In the genomic region with DNA sequence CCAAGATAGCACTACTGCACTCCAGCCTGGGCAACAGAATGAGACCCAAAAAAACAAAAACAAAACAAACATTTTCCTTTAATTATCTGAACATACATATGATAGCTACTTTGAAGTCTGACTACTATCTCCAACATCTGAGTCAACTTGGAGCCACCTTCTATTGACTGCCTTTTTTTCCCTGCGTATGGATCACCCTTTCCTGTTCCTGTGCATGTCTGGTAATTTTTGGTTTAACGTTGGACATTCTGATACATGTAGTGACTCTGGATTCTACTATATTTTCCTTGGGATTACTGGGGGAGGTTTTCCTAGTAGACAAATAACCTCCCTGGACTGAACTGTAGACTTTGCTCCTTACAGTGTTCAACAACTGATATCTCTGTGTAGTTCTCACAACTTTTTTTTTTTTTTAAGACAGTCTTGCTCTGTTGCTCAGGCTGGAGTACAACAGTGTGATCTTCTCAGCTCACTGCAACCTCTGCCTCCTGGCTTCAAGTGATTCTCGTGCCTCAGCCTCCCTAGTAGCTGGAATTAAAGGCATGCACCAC, we compare ENCODE assay signal across 19 cellular contexts.
A peak's percentile ranks its signal among the peaks of the same experiment; 100 is the strongest.
DNase-seq lines count a peak whose midpoint lies in the region; ATAC-seq and TF ChIP-seq lines count a peak whose summit lies in the region.
"Had no signal": no experiment of that assay in that cellular context is flagged by ENCODE, and none has a peak within 500 bp of the region (broad histone marks: within the 10 kb centered on the region; RNA-seq: fewer than 3 reads in every experiment).

No MANE protein-coding gene starts in this region.

- WGBS in mesenchymal stem cell: 97% methylated on average over 2 of the region's 3 CpGs

- H2AK5ac ChIP-seq in mesenchymal stem cell (ENCODE audit: low read length, severe bottlenecking): no peak overlapping the region

- H3K27me3 ChIP-seq in Caco-2 (replicated peaks; ENCODE audit: control insufficient read depth, insufficient read depth, low read length): no peaks in the 10 kb centered on the region
- H3K27me3 ChIP-seq in mesenchymal stem cell (ENCODE audit: control insufficient read depth in 1 of 2, insufficient read depth in 1 of 2, low read length in 2 of 2): no peaks in the 10 kb centered on the region
- H3K27me3 ChIP-seq: BLaER1 had no signal

- H3K27ac Mint-ChIP-seq in Caco-2 (ENCODE audit: unreplicated experiment): peak overlapping the region; percentile 77
- peak overlapping the region; percentile 48 for H3K27ac Mint-ChIP-seq in T-helper 17 cell
- no peak overlapping the region for H3K27ac Mint-ChIP-seq in activated T-helper 1 cell treated with anti-CD3 and anti-CD28 coated beads, Interleukin-12 subunit alpha, Interleukin-12 subunit beta, Interleukin-2, Interleukin-4 antibody, amounts not matched to agents 30 ng/mL and 10 ng/mL and 1 ng/mL, durations not matched to agents 14 hours and 24 hours and 36 hours

- H3K18ac ChIP-seq in mesenchymal stem cell (ENCODE audit: low read depth in 1 of 2, low read length in 2 of 2): no peak overlapping the region

- peaks cover 14% of the 10 kb centered on the region; the same call in 1 of the 2 replicates for H3K4me1 ChIP-seq in Caco-2
- no peaks in the 10 kb centered on the region for H3K4me1 ChIP-seq in mesenchymal stem cell (ENCODE audit: control insufficient read depth, insufficient read depth, low read depth, low read length)

- peaks cover 6% of the 10 kb centered on the region; the same call in 1 of the 2 replicates for H3K9me3 ChIP-seq in Caco-2
- H3K9me3 ChIP-seq in T-helper 17 cell (ENCODE audit: control insufficient read depth, low read length, poor library complexity, severe bottlenecking): no peaks in the 10 kb centered on the region
- H3K9me3 ChIP-seq in mesenchymal stem cell (ENCODE audit: control insufficient read depth, low read length): no peaks in the 10 kb centered on the region

- POLR2A ChIA-PET in Caco-2 (lab: Charles Lee): no interaction called here

- H3K4ac ChIP-seq in mesenchymal stem cell (ENCODE audit: low read depth in 1 of 2, low read length in 2 of 2): no peak overlapping the region

- no peak overlapping the region for H3K4me3 ChIP-seq in Caco-2 (ENCODE audit: low read depth, low read length)
- H3K4me3 ChIP-seq in mesenchymal stem cell (ENCODE audit: insufficient read depth in 1 of 2, low read depth in 1 of 2, low read length in 2 of 2): no peak overlapping the region
- H3K4me3 ChIP-seq: BLaER1, GM12878 had no signal

- no peak overlapping the region for H2BK120ac ChIP-seq in mesenchymal stem cell (ENCODE audit: low read depth, low read length)

- no TSS peak for BruUV-seq in Caco-2 (replicated peaks; lab: Mats Ljungman, UMichigan)

- H3K36me3 ChIP-seq in Caco-2 (ENCODE audit: control insufficient read depth, insufficient read depth, low read length) (no peaks in the 10 kb centered on the region), mesenchymal stem cell (ENCODE audit: control insufficient read depth in 1 of 2, insufficient read depth in 2 of 2, low read depth in 1 of 2, low read length in 2 of 2) (peaks cover 0 to 3% of the 10 kb centered on the region in 2 experiments)

- peak in 1 of 2 experiments; percentile 21 for DNase-seq in Caco-2
- no peak for DNase-seq in T-helper 17 cell
- no peak for DNase-seq in left lobe of liver (ENCODE audit: low spot score)
- no peak for DNase-seq in mesenchymal stem cell
- no peak for DNase-seq in NCI-H1048 (lab: John Stamatoyannopoulos, UW)
- DNase-seq in stimulated activated naive CD4-positive, alpha-beta T cell treated with Interleukin-2 at 50 U/mL for 16 hours (lab: John Stamatoyannopoulos, UW): no peak
- DNase-seq in activated T-helper 1 cell treated with anti-CD3 and anti-CD28 coated beads, Interleukin-12 subunit alpha, Interleukin-12 subunit beta, Interleukin-2, Interleukin-4 antibody, amounts not matched to agents 30 ng/mL and 10 ng/mL and 1 ng/mL, durations not matched to agents 14 hours and 24 hours and 36 hours (ENCODE audit: low spot score): no peak
- DNase-seq in DMS53 (lab: John Stamatoyannopoulos, UW): no peak
- DNase-seq: 8988T; Calu3; CD4-positive, alpha-beta memory T cell; DND-41; EL; GOT3; H7 had no signal

- H3K27me3 Mint-ChIP-seq in Caco-2 (ENCODE audit: insufficient read depth, unreplicated experiment) (no peaks in the 10 kb centered on the region), T-helper 17 cell (no peaks in the 10 kb centered on the region)
- no peaks in the 10 kb centered on the region for H3K27me3 Mint-ChIP-seq in activated T-helper 1 cell treated with anti-CD3 and anti-CD28 coated beads, Interleukin-12 subunit alpha, Interleukin-12 subunit beta, Interleukin-2, Interleukin-4 antibody, amounts not matched to agents 30 ng/mL and 10 ng/mL and 1 ng/mL, durations not matched to agents 14 hours and 24 hours and 36 hours (ENCODE audit: insufficient read depth)
- H3K27me3 Mint-ChIP-seq: CD4-positive, alpha-beta memory T cell had no signal

- no peak overlapping the region for H3K4me2 ChIP-seq in mesenchymal stem cell (ENCODE audit: low read length, poor library complexity, severe bottlenecking)
- H3K4me2 ChIP-seq: BLaER1 had no signal

- no peak overlapping the region for H4K91ac ChIP-seq in mesenchymal stem cell (ENCODE audit: low read length)

- no peak overlapping the region for H3K9ac ChIP-seq in mesenchymal stem cell (ENCODE audit: low read length)
- H3K9ac ChIP-seq: BLaER1 had no signal

- H4K8ac ChIP-seq in mesenchymal stem cell (ENCODE audit: low read length): no peak overlapping the region

- peaks cover 24% of the 10 kb centered on the region for H3K4me1 Mint-ChIP-seq in Caco-2 (ENCODE audit: low read depth, unreplicated experiment)
- peaks cover 15% of the 10 kb centered on the region for H3K4me1 Mint-ChIP-seq in T-helper 17 cell
- H3K4me1 Mint-ChIP-seq in activated T-helper 1 cell treated with anti-CD3 and anti-CD28 coated beads, Interleukin-12 subunit alpha, Interleukin-12 subunit beta, Interleukin-2, Interleukin-4 antibody, amounts not matched to agents 30 ng/mL and 10 ng/mL and 1 ng/mL, durations not matched to agents 14 hours and 24 hours and 36 hours (ENCODE audit: low read depth): peaks cover 15% of the 10 kb centered on the region

- H2BK5ac ChIP-seq in mesenchymal stem cell (ENCODE audit: low read depth, low read length, poor library complexity, severe bottlenecking): peak overlapping the region; percentile 31

- H2BK15ac ChIP-seq in mesenchymal stem cell (ENCODE audit: low read depth, poor library complexity, severe bottlenecking): no peak overlapping the region

- H3K4me3 Mint-ChIP-seq in Caco-2 (ENCODE audit: unreplicated experiment) (peak overlapping the region; percentile 50), T-helper 17 cell (no peak overlapping the region)
- no peak overlapping the region for H3K4me3 Mint-ChIP-seq in activated T-helper 1 cell treated with anti-CD3 and anti-CD28 coated beads, Interleukin-12 subunit alpha, Interleukin-12 subunit beta, Interleukin-2, Interleukin-4 antibody, amounts not matched to agents 30 ng/mL and 10 ng/mL and 1 ng/mL, durations not matched to agents 14 hours and 24 hours and 36 hours
- H3K4me3 Mint-ChIP-seq: CD14-positive monocyte; CD4-positive, alpha-beta memory T cell had no signal

- H3K9me3 Mint-ChIP-seq in Caco-2 (ENCODE audit: unreplicated experiment): peaks cover 21% of the 10 kb centered on the region
- H3K9me3 Mint-ChIP-seq in activated T-helper 1 cell treated with anti-CD3 and anti-CD28 coated beads, Interleukin-12 subunit alpha, Interleukin-12 subunit beta, Interleukin-2, Interleukin-4 antibody, amounts not matched to agents 30 ng/mL and 10 ng/mL and 1 ng/mL, durations not matched to agents 14 hours and 24 hours and 36 hours: peaks cover 42% of the 10 kb centered on the region

- H3K36me3 Mint-ChIP-seq in Caco-2 (ENCODE audit: insufficient read depth, unreplicated experiment) (peaks cover 6% of the 10 kb centered on the region), T-helper 17 cell (ENCODE audit: low read depth) (peaks cover 5% of the 10 kb centered on the region)
- H3K36me3 Mint-ChIP-seq in activated T-helper 1 cell treated with anti-CD3 and anti-CD28 coated beads, Interleukin-12 subunit alpha, Interleukin-12 subunit beta, Interleukin-2, Interleukin-4 antibody, amounts not matched to agents 30 ng/mL and 10 ng/mL and 1 ng/mL, durations not matched to agents 14 hours and 24 hours and 36 hours (ENCODE audit: low read depth): peaks cover 34% of the 10 kb centered on the region

- intact Hi-C loops in Caco-2 (cut with micrococcal nuclease; ENCODE audit: unreplicated experiment): no loop called here
- intact Hi-C loops in activated T-helper 1 cell treated with anti-CD3 and anti-CD28 coated beads, Interleukin-12 subunit alpha, Interleukin-12 subunit beta, Interleukin-2, Interleukin-4 antibody, amounts not matched to agents 30 ng/mL and 10 ng/mL and 1 ng/mL, durations not matched to agents 14 hours and 24 hours and 36 hours (cut with micrococcal nuclease): no loop called here

- H3K23ac ChIP-seq in mesenchymal stem cell (ENCODE audit: low read length in 2 of 2): no peak overlapping the region

- CTCF ChIA-PET in Caco-2 (lab: Charles Lee): no interaction called here

- H2AFZ ChIP-seq in mesenchymal stem cell (ENCODE audit: low read depth, low read length): no peak overlapping the region

- H3K79me1 ChIP-seq in mesenchymal stem cell (replicated peaks; ENCODE audit: low read length, poor library complexity, severe bottlenecking): peaks cover 23% of the 10 kb centered on the region

- no peak overlapping the region for H3K27ac ChIP-seq in mesenchymal stem cell (ENCODE audit: low read length, poor library complexity, severe bottlenecking)
- H3K27ac ChIP-seq: BLaER1 had no signal

- no peak for TF ChIP-seq CTCF in Caco-2 (IDR thresholded peaks at IDR 0.05; ENCODE audit: insufficient read depth in 1 of 2, low read depth in 1 of 2, low read length in 1 of 2, severe bottlenecking in 1 of 2, unreplicated experiment in 1 of 2)

- no peak overlapping the region for H2BK12ac ChIP-seq in mesenchymal stem cell (ENCODE audit: low read length in 2 of 2)

- ATAC-seq in T-helper 17 cell (no peak), left lobe of liver (peak; percentile 81)
- ATAC-seq: GM12878, HCT116 had no signal

- no peak overlapping the region for H3K14ac ChIP-seq in mesenchymal stem cell (ENCODE audit: low read length in 2 of 2)
